In the genomic region with DNA sequence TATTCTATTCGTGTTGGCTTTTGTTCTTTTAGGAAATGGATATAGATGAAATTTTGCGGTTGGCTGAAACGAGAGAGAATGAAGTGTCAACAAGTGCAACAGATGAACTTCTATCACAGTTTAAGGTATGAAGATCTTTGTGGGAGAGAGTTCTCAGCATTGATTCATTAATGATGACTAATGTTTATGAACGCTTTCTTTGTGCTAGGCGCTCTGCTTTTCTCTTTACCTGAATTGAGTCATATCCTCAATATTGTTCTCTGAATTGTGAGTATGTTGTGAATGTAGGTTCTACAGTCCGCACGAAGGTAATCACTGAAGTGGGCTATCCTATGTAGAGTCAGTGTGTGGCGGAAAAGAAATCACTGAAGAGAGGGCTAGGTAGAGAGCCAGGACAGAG, we compare ENCODE assay signal across 20 cellular contexts.
DNase-seq lines count a peak whose midpoint lies in the region; ATAC-seq and TF ChIP-seq lines count a peak whose summit lies in the region.
"Had no signal": no experiment of that assay in that cellular context is flagged by ENCODE, and none has a peak within 500 bp of the region (broad histone marks: within the 10 kb centered on the region; RNA-seq: fewer than 3 reads in every experiment).

No MANE protein-coding gene starts in this region.

- TF ChIP-seq CTCF in RWPE2 (IDR thresholded peaks at IDR 0.05; ENCODE audit: poor library complexity, severe bottlenecking): no peak

- no peak for DNase-seq in activated naive CD4-positive, alpha-beta T cell treated with anti-CD3 and anti-CD28 coated beads, Interleukin-2, amount 10 ng/mL, durations not matched to agents 7 days and 5 days
- DNase-seq in activated naive CD4-positive, alpha-beta T cell (lab: John Stamatoyannopoulos, UW): no peak
- DNase-seq in RWPE2 (ENCODE audit: low spot score): no peak
- DNase-seq in NCI-H1436 (lab: John Stamatoyannopoulos, UW): no peak
- DNase-seq: activated CD8-positive, alpha-beta memory T cell treated with anti-CD3 and anti-CD28 coated beads, Interleukin-2, amount 10 ng/mL, durations not matched to agents 7 days and 5 days; activated naive CD4-positive, alpha-beta T cell treated with anti-CD3 and anti-CD28 coated beads for 36 hours; COR-L47; left lung; MM.1S; NCI-H187; NCI-H226; nucleus accumbens; sigmoid colon had no signal

- H3K9me3 ChIP-seq in RWPE2 (ENCODE audit: severe bottlenecking) (no peaks in the 10 kb centered on the region), skeletal muscle tissue (ENCODE audit: control insufficient read depth in 3 of 3, low read length in 3 of 3) (no peaks in the 10 kb centered on the region)
- H3K9me3 ChIP-seq: left lung, sigmoid colon, suprapubic skin had no signal

- H3K36me3 Mint-ChIP-seq in activated naive CD4-positive, alpha-beta T cell treated with anti-CD3 and anti-CD28 coated beads, Interleukin-2, amount 10 ng/mL, durations not matched to agents 7 days and 5 days: peaks cover 42% of the 10 kb centered on the region

- H3K4me1 ChIP-seq in RWPE2 (ENCODE audit: insufficient read depth, poor library complexity, severe bottlenecking) (peaks cover 19% of the 10 kb centered on the region), skeletal muscle tissue (ENCODE audit: control insufficient read depth in 3 of 3, insufficient read depth in 3 of 3, low read length in 3 of 3) (peaks cover 26 to 41% (median 40%) of the 10 kb centered on the region in 3 donors)
- H3K4me1 ChIP-seq: left lung, suprapubic skin had no signal

- H3K9ac ChIP-seq in skeletal muscle tissue (ENCODE audit: low read depth in 1 of 3, low read length in 3 of 3): no peak overlapping the region

- no peaks in the 10 kb centered on the region for H3K9me3 Mint-ChIP-seq in activated naive CD4-positive, alpha-beta T cell treated with anti-CD3 and anti-CD28 coated beads, Interleukin-2, amount 10 ng/mL, durations not matched to agents 7 days and 5 days
- H3K9me3 Mint-ChIP-seq: activated naive CD4-positive, alpha-beta T cell treated with anti-CD3 and anti-CD28 coated beads for 36 hours; WTC11 had no signal

- peak overlapping the region; percentile 17 for H3K27ac Mint-ChIP-seq in activated naive CD4-positive, alpha-beta T cell treated with anti-CD3 and anti-CD28 coated beads, Interleukin-2, amount 10 ng/mL, durations not matched to agents 7 days and 5 days
- H3K27ac Mint-ChIP-seq: activated CD8-positive, alpha-beta memory T cell treated with anti-CD3 and anti-CD28 coated beads, Interleukin-2, amount 10 ng/mL, durations not matched to agents 7 days and 5 days; activated naive CD4-positive, alpha-beta T cell treated with anti-CD3 and anti-CD28 coated beads for 36 hours had no signal

- no peaks in the 10 kb centered on the region for H3K27me3 Mint-ChIP-seq in activated naive CD4-positive, alpha-beta T cell treated with anti-CD3 and anti-CD28 coated beads, Interleukin-2, amount 10 ng/mL, durations not matched to agents 7 days and 5 days
- H3K27me3 Mint-ChIP-seq: activated CD8-positive, alpha-beta memory T cell treated with anti-CD3 and anti-CD28 coated beads, Interleukin-2, amount 10 ng/mL, durations not matched to agents 7 days and 5 days had no signal

- H3K4me3 Mint-ChIP-seq in activated naive CD4-positive, alpha-beta T cell treated with anti-CD3 and anti-CD28 coated beads, Interleukin-2, amount 10 ng/mL, durations not matched to agents 7 days and 5 days: no peak overlapping the region
- H3K4me3 Mint-ChIP-seq: activated CD8-positive, alpha-beta memory T cell treated with anti-CD3 and anti-CD28 coated beads, Interleukin-2, amount 10 ng/mL, durations not matched to agents 7 days and 5 days; activated naive CD4-positive, alpha-beta T cell treated with anti-CD3 and anti-CD28 coated beads for 36 hours; WTC11 had no signal

- H3K27me3 ChIP-seq in RWPE2 (ENCODE audit: insufficient read depth, poor library complexity, severe bottlenecking) (no peaks in the 10 kb centered on the region), skeletal muscle tissue (ENCODE audit: control insufficient read depth in 3 of 3, insufficient read depth in 3 of 3, low read length in 3 of 3) (no peaks in the 10 kb centered on the region)
- H3K27me3 ChIP-seq: left lung, sigmoid colon, suprapubic skin had no signal

- peaks cover 2% of the 10 kb centered on the region for H3K4me1 Mint-ChIP-seq in activated naive CD4-positive, alpha-beta T cell treated with anti-CD3 and anti-CD28 coated beads, Interleukin-2, amount 10 ng/mL, durations not matched to agents 7 days and 5 days
- H3K4me1 Mint-ChIP-seq: WTC11 had no signal

- ATAC-seq in RWPE2 (ENCODE audit: low read depth): peak; percentile 96
- ATAC-seq in esophagus mucosa: peak; percentile 87
- no peak for ATAC-seq in GM21515 (IDR thresholded peaks at IDR 0.05; ENCODE audit: unreplicated experiment)
- no peak for ATAC-seq in GM18907 (IDR thresholded peaks at IDR 0.05; ENCODE audit: unreplicated experiment)
- ATAC-seq: activated CD8-positive, alpha-beta memory T cell treated with anti-CD3 and anti-CD28 coated beads, Interleukin-2, amount 10 ng/mL, durations not matched to agents 7 days and 5 days; left lung; Right ventricle myocardium inferior; WTC11 had no signal

- H3K4me3 ChIP-seq in RWPE2 (ENCODE audit: severe bottlenecking): no peak overlapping the region
- H3K4me3 ChIP-seq in skeletal muscle tissue (ENCODE audit: low read length in 3 of 3): no peak overlapping the region
- H3K4me3 ChIP-seq: left lung, sigmoid colon, suprapubic skin had no signal

- H3K36me3 ChIP-seq in RWPE2 (ENCODE audit: low read depth) (peaks cover 98% of the 10 kb centered on the region), skeletal muscle tissue (ENCODE audit: control insufficient read depth in 3 of 3, insufficient read depth in 3 of 3, low read length in 3 of 3) (peaks cover 30 to 80% (median 67%) of the 10 kb centered on the region in 3 donors)

- CTCF ChIA-PET in activated naive CD4-positive, alpha-beta T cell treated with anti-CD3 and anti-CD28 coated beads, Interleukin-2, amount 10 ng/mL, durations not matched to agents 7 days and 5 days (lab: Charles Lee): no interaction called here

- H3K27ac ChIP-seq in RWPE2 (ENCODE audit: poor library complexity, severe bottlenecking): peak overlapping the region; percentile 89
- peak overlapping the region; percentile 52 for H3K27ac ChIP-seq in skeletal muscle tissue (ENCODE audit: low read depth, low read length)
- H3K27ac ChIP-seq: left lung, suprapubic skin had no signal

Comparison
In these comparisons a context has a peak if more than half of its experiments do, and no peak if none do; other contexts are left out.
1. ATAC-seq: peak in RWPE2 (single experiment) and esophagus mucosa (single experiment); none in GM21515 (single experiment) and GM18907 (single experiment).